In genomic region chr10:589961-590680, GRCh38 we compare ENCODE assay signal across 16 cellular contexts.
DNase-seq lines count a peak whose midpoint lies in the region; ATAC-seq and TF ChIP-seq lines count a peak whose summit lies in the region.
"Had no signal": no experiment of that assay in that cellular context is flagged by ENCODE, and none has a peak within 500 bp of the region (broad histone marks: within the 10 kb centered on the region; RNA-seq: fewer than 3 reads in every experiment).

No MANE protein-coding gene starts in this region.

- H3K27ac Mint-ChIP-seq in nephron progenitor cell, result peak overlapping the region; percentile 93
- H3K27ac Mint-ChIP-seq: B cell; CD14-positive monocyte; CD8-positive, alpha-beta T cell had no signal

- H3K4me1 ChIP-seq in IMR-90 (ENCODE audit: control insufficient read depth, insufficient read depth, low read length), result peaks cover 15% of the 10 kb centered on the region
- peaks cover 94% of the 10 kb centered on the region for H3K4me1 ChIP-seq in OCI-LY1 (ENCODE audit: insufficient read depth, low read length, severe bottlenecking)
- H3K4me1 ChIP-seq in gastrocnemius medialis, result peaks cover 27 to 43% of the 10 kb centered on the region in 2 donors
- H3K4me1 ChIP-seq in right atrium auricular region, result peaks cover 0 to 25% of the 10 kb centered on the region in 2 donors
- H3K4me1 ChIP-seq: Caco-2, HAP-1 had no signal

- H3K9ac ChIP-seq in IMR-90 (ENCODE audit: low read depth, low read length) (no peak overlapping the region), OCI-LY1 (ENCODE audit: low read length) (peak overlapping the region; percentile 52; the same call in 1 of the 2 replicates)

- no peak overlapping the region for H2BK20ac ChIP-seq in IMR-90 (ENCODE audit: low read depth, low read length)

- H3K4me2 ChIP-seq in IMR-90 (ENCODE audit: low read depth, low read length) (no peak overlapping the region), OCI-LY1 (ENCODE audit: low read length) (peak overlapping the region; percentile 40; the same call in 1 of the 2 replicates)

- no peaks in the 10 kb centered on the region for H3K9me3 Mint-ChIP-seq in nephron progenitor cell
- H3K9me3 Mint-ChIP-seq: CD8-positive, alpha-beta T cell had no signal

- 0 out of 3 replicates have a peak overlapping the region, but pooled peaks have one; percentile 19 for H2BK15ac ChIP-seq in IMR-90 (ENCODE audit: low read depth, low read length)

- no peak overlapping the region for H4K5ac ChIP-seq in IMR-90 (ENCODE audit: low read depth, low read length)

- H3K27me3 ChIP-seq in IMR-90 (ENCODE audit: control insufficient read depth, insufficient read depth, low read length) (no peaks in the 10 kb centered on the region), OCI-LY1 (ENCODE audit: insufficient read depth, low read length) (no peaks in the 10 kb centered on the region), gastrocnemius medialis (no peaks in the 10 kb centered on the region), right atrium auricular region (no peaks in the 10 kb centered on the region)

- TF ChIP-seq POLR2A in IMR-90 (IDR thresholded peaks at IDR 0.05; ENCODE audit: low read depth, low read length), result no peak
- no peak for TF ChIP-seq POLR2A in gastrocnemius medialis (IDR thresholded peaks at IDR 0.05)

- 94% methylated on average over 17 of the region's 21 CpGs; no CpG with 5 or more reads in 1 of the 2 experiments for WGBS in IMR-90 (ENCODE audit: extremely low coverage in 2 of 2, insufficient read length in 1 of 2), 2 experiments

- no peak overlapping the region; the same call in 1 of the 2 replicates for H4K91ac ChIP-seq in IMR-90 (ENCODE audit: insufficient read depth, low read depth, low read length)

- peaks cover 38% of the 10 kb centered on the region for H3K79me2 ChIP-seq in OCI-LY1 (ENCODE audit: insufficient read depth, low read length)

- no peak overlapping the region for H3K4me3 Mint-ChIP-seq in nephron progenitor cell
- H3K4me3 Mint-ChIP-seq: B cell; CD14-positive monocyte; CD8-positive, alpha-beta T cell had no signal

- H3K9me3 ChIP-seq in IMR-90 (ENCODE audit: control insufficient read depth, insufficient read depth, low read length) (no peaks in the 10 kb centered on the region), OCI-LY1 (ENCODE audit: low read length) (no peaks in the 10 kb centered on the region), gastrocnemius medialis (no peaks in the 10 kb centered on the region), right atrium auricular region (no peaks in the 10 kb centered on the region)
- H3K9me3 ChIP-seq: Caco-2, HAP-1 had no signal

- peaks cover 27% of the 10 kb centered on the region for H3K9me1 ChIP-seq in IMR-90 (ENCODE audit: insufficient read depth, low read length)

- 0 out of 2 replicates have a peak overlapping the region, but pooled peaks have one; percentile 35 for H2AK5ac ChIP-seq in IMR-90 (ENCODE audit: low read depth, low read length)

- no peak overlapping the region for H2BK120ac ChIP-seq in IMR-90 (ENCODE audit: low read depth, low read length)

- H3K4ac ChIP-seq in IMR-90 (ENCODE audit: low read depth, low read length), result no peak overlapping the region

- intact Hi-C loops in IMR-90 (cut with micrococcal nuclease), result loop anchor here (2.0 kb wide), 1 partner anchor 199 kb away; no protein-coding TSS in a partner anchor
- intact Hi-C loops in gastrocnemius medialis (cut with DNase I; ENCODE audit: low total_unique reads), result loop anchor here (5.0 kb wide), 1 partner anchor 197 kb away; no protein-coding TSS in a partner anchor
- intact Hi-C loops in left cardiac atrium (cut with DNase I), result no loop called here

- H3K56ac ChIP-seq in IMR-90 (ENCODE audit: extremely low read depth, insufficient read depth, low read length), result no peak overlapping the region

- no peaks in the 10 kb centered on the region for H3F3A ChIP-seq in OCI-LY1 (ENCODE audit: insufficient read depth, low read length)

- ATAC-seq in IMR-90 (ENCODE audit: low read depth) (no peak), gastrocnemius medialis (peak; percentile 13 to 51), left cardiac atrium (no peak)
- ATAC-seq: CD8-positive, alpha-beta T cell had no signal

- CTCF ChIA-PET in IMR-90 (lab: Yijun Ruan, JAX), result no interaction called here

- no peak overlapping the region for H4K8ac ChIP-seq in IMR-90 (ENCODE audit: low read depth in 2 of 2, low read length in 2 of 2)

- H2BK5ac ChIP-seq in IMR-90 (ENCODE audit: low read depth, low read length, poor library complexity, severe bottlenecking), result no peak overlapping the region

- H3K79me1 ChIP-seq in IMR-90 (ENCODE audit: low read depth in 1 of 2, low read length in 2 of 2), result peaks cover 26 to 92% of the 10 kb centered on the region in 2 experiments

- H3K4me3 ChIP-seq in IMR-90 (ENCODE audit: insufficient read depth, low read depth, low read length) (no peak overlapping the region), OCI-LY1 (ENCODE audit: low read depth, low read length, poor library complexity, severe bottlenecking) (peak overlapping the region; percentile 4), gastrocnemius medialis (no peak overlapping the region), right atrium auricular region (no peak overlapping the region)
- H3K4me3 ChIP-seq: HAP-1 had no signal

- H4K20me1 ChIP-seq in IMR-90 (ENCODE audit: insufficient read depth, low read length), result peaks cover 41% of the 10 kb centered on the region
- H4K20me1 ChIP-seq in OCI-LY1 (ENCODE audit: insufficient read depth, low read length), result no peaks in the 10 kb centered on the region

- peaks cover 10% of the 10 kb centered on the region for H3K36me3 Mint-ChIP-seq in nephron progenitor cell (ENCODE audit: low read depth)
- H3K36me3 Mint-ChIP-seq: CD14-positive monocyte; CD8-positive, alpha-beta T cell had no signal

- peaks cover 3% of the 10 kb centered on the region for H3K27me3 Mint-ChIP-seq in nephron progenitor cell (ENCODE audit: low read depth, poor library complexity)

- no peak overlapping the region for H2AK9ac ChIP-seq in IMR-90 (replicated peaks; ENCODE audit: low read depth, low read length, poor library complexity)

- in situ Hi-C loops in IMR-90 (cut with MboI; ENCODE audit: low sequenced_read_pairs), result loop anchor here (10.0 kb wide), 1 partner anchor 215 kb away; no protein-coding TSS in a partner anchor
- in situ Hi-C loops in gastrocnemius medialis (cut with MboI; ENCODE audit: low sequenced_read_pairs in 4 of 4), result loop anchor here in 1 of 4 donors (25.0 kb wide), 1 partner anchor 197 kb away; no protein-coding TSS in a partner anchor

- H3K36me3 ChIP-seq in IMR-90 (ENCODE audit: control insufficient read depth, insufficient read depth, low read length), result 0 out of 2 replicates have a peak, but pooled peaks cover 1% of the 10 kb centered on the region
- peaks cover 27% of the 10 kb centered on the region for H3K36me3 ChIP-seq in OCI-LY1 (ENCODE audit: insufficient read depth, low read length)
- no peaks in the 10 kb centered on the region for H3K36me3 ChIP-seq in gastrocnemius medialis
- no peaks in the 10 kb centered on the region for H3K36me3 ChIP-seq in right atrium auricular region
- H3K36me3 ChIP-seq: HAP-1 had no signal

- H3K18ac ChIP-seq in IMR-90 (ENCODE audit: low read depth, low read length), result no peak overlapping the region

- H3K4me1 Mint-ChIP-seq in nephron progenitor cell, result peaks cover 81% of the 10 kb centered on the region
- H3K4me1 Mint-ChIP-seq: B cell, CD14-positive monocyte had no signal

- H3K23ac ChIP-seq in IMR-90 (ENCODE audit: low read depth, low read length), result 0 out of 2 replicates have a peak overlapping the region, but pooled peaks have one; percentile 5

- POLR2A ChIA-PET in IMR-90 (lab: Charles Lee; ENCODE audit: unreplicated experiment), result no interaction called here

- no peak for DNase-seq in IMR-90
- DNase-seq in nephron progenitor cell, result no peak
- DNase-seq in gastrocnemius medialis, result no peak
- DNase-seq in RPMI8226, result no peak
- no peak for DNase-seq in left cardiac atrium
- DNase-seq in NCI-H2171 treated with DMSO at 0.1 percent for 48 hours (lab: John Stamatoyannopoulos, UW), result no peak
- DNase-seq in right atrium auricular region (ENCODE audit: low spot score), result no peak
- DNase-seq: Caco-2; CD8-positive, alpha-beta T cell; DND-41; GDM1; GOT3 had no signal

- H3K27ac ChIP-seq in IMR-90 (ENCODE audit: insufficient read depth, low read length) (no peak overlapping the region), OCI-LY1 (ENCODE audit: low read depth, low read length, poor library complexity, severe bottlenecking) (peak overlapping the region; percentile 96), gastrocnemius medialis (peak overlapping the region in 2 of 4 donors; percentile 33 to 50), right atrium auricular region (no peak overlapping the region)

- dilution Hi-C loops in IMR-90 (cut with HindIII; ENCODE audit: low sequenced_read_pairs, unreplicated experiment), result no loop called here

- TF ChIP-seq RAD21 in IMR-90 (IDR thresholded peaks at IDR 0.05; ENCODE audit: low read length), result no peak

- H3K14ac ChIP-seq in IMR-90 (replicated peaks; ENCODE audit: low read depth, low read length), result peak overlapping the region; percentile 43; the same call in 1 of the 2 replicates

- TF ChIP-seq CTCF in IMR-90 (conservative IDR thresholded peaks at IDR 0.05; ENCODE audit: low read depth, low read length), result no peak
- TF ChIP-seq CTCF in OCI-LY1 (IDR thresholded peaks at IDR 0.05; ENCODE audit: low read length), result no peak
- no peak for TF ChIP-seq CTCF in nephron progenitor cell (IDR thresholded peaks at IDR 0.05)
- TF ChIP-seq CTCF in gastrocnemius medialis (IDR thresholded peaks at IDR 0.05 in 4 of 5, conservative IDR thresholded peaks at IDR 0.05 in 1 of 5), result no peak
- no peak for TF ChIP-seq CTCF in right atrium auricular region (IDR thresholded peaks at IDR 0.05)

- BruUV-seq in IMR-90 (replicated peaks; lab: Mats Ljungman, UMichigan), result no TSS peak

- H3K9me2 ChIP-seq in OCI-LY1 (ENCODE audit: low read depth, low read length), result no peaks in the 10 kb centered on the region

- H2AFZ ChIP-seq in IMR-90 (replicated peaks; ENCODE audit: low read length, poor library complexity) (no peak overlapping the region), OCI-LY1 (ENCODE audit: low read length) (no peak overlapping the region)

TF ChIP-seq in IMR-90, 13 proteins besides CTCF, POLR2A, EP300 and RAD21 (continues in another document):
- TF ChIP-seq ELK1 (IDR thresholded peaks at IDR 0.05; ENCODE audit: borderline replicate concordance, low read depth, low read length), result no peak

Comparison
In these comparisons a context has a peak if more than half of its experiments do, and no peak if none do; other contexts are left out.
1. ATAC-seq: peak in gastrocnemius medialis (2 of 2); none in IMR-90 (single experiment) and left cardiac atrium (0 of 2).
2. intact Hi-C loops: an anchor here in IMR-90 (2.0 kb wide) and gastrocnemius medialis (5.0 kb wide); none called in left cardiac atrium.